19 cellular contexts compared by ENCODE assay signal in genomic region chr22:48310740-48311139, GRCh38.
"Had no signal": no experiment of that assay in that cellular context is flagged by ENCODE, and none has a peak within 500 bp of the region (broad histone marks: within the 10 kb centered on the region; RNA-seq: fewer than 3 reads in every experiment).

No MANE protein-coding gene starts in this region.

- ATAC-seq: Panc1, PC-3 had no signal

- H3K4me3 ChIP-seq: SJCRH30 had no signal

- H3K36me3 ChIP-seq: SJCRH30 had no signal

- H3K4me1 ChIP-seq: SJCRH30 had no signal

- H3K27ac ChIP-seq: RWPE1, SJCRH30 had no signal

- DNase-seq: KBM-7, MV-4-11, NCI-H1048, NCI-H1105, NCI-H1417, NCI-H1436 treated with DMSO at 0.1 percent for 48 hours, NCI-H1694, NCI-H187 treated with DMSO at 0.1 percent for 48 hours, NCI-H2029 treated with DMSO at 0.1 percent for 48 hours, NCI-H2171 treated with DMSO at 0.1 percent for 48 hours, NCI-H345, NCI-H446 treated with DMSO at 0.1 percent for 48 hours, NCI-H510A treated with DMSO at 0.1 percent for 48 hours, NCI-H774, PC-3, SHP77 treated with DMSO at 0.1 percent for 48 hours, SJCRH30 had no signal
